8 cellular contexts compared by ENCODE assay signal in the genomic region with DNA sequence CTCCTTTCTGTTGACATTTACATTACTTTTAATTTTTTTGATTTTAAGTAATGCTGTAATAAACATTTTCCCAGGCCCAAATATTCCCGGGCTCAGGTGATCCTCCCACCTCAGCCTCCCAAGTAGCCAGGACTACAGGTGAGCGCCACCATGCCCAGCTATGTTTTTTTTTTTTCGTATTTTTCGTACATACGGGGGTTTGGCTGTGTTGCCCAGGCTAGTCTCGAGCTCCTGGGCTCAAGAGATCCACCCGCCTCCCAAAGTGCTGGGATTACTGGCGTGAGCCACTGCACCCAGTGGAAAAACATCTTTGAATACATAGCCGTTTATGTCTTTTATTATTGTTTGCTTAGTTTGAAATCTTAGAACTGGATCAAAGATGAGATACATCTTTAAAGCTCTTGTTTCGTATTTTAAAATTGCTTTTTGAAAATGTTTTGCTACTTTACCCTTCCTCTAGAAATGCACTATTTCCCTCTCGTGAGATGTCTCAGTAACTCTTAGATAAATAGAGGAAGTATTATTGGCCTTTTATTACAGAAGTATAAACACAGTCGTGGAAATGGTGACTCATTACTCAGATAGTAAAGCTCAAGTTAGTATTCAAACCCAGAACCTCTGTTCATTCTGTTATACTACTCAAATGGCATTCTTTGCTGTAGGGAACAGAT. TPM values are rescaled to one million over a fixed set of nuclear protein-coding genes. Genes with fewer than 3 reads are reported as not detected.
DNase-seq lines count a peak whose midpoint lies in the region; ATAC-seq and TF ChIP-seq lines count a peak whose summit lies in the region.

No MANE protein-coding gene starts in this region.

- H3K36me3 Mint-ChIP-seq in endodermal cell (ENCODE audit: low read depth): peaks cover 14% of the 10 kb centered on the region

- H3K4me3 ChIP-seq in GM12864 (ENCODE audit: low read depth, low read length) (peak overlapping the region; percentile 80), endodermal cell (ENCODE audit: low read length) (peak overlapping the region; percentile 100), neuron (ENCODE audit: low read length) (peak overlapping the region; percentile 98)

- H3K9ac ChIP-seq in endodermal cell (ENCODE audit: extremely low read depth, low read length, poor library complexity, severe bottlenecking): no peak overlapping the region

- peaks cover 9% of the 10 kb centered on the region for H3K9me3 ChIP-seq in endodermal cell (ENCODE audit: control insufficient read depth, low read length)
- peaks cover 5% of the 10 kb centered on the region for H3K9me3 ChIP-seq in neuron (ENCODE audit: low read length)

- TF ChIP-seq CTCF in 22Rv1 (IDR thresholded peaks at IDR 0.05) (no peak), GM12864 (IDR thresholded peaks at IDR 0.05; ENCODE audit: low read depth, low read length, missing control alignments) (no peak), endodermal cell (conservative IDR thresholded peaks at IDR 0.05) (no peak)

- H3K27me3 Mint-ChIP-seq in endodermal cell (ENCODE audit: insufficient read depth): peaks cover 21% of the 10 kb centered on the region

- H3K4me1 Mint-ChIP-seq in endodermal cell: peaks cover 24% of the 10 kb centered on the region

- DNase-seq in GM12864 (ENCODE audit: low read depth): no peak
- peak; percentile 66 for DNase-seq in RPMI7951 (ENCODE audit: low read depth)
- no peak for DNase-seq in endodermal cell
- no peak for DNase-seq in stimulated activated CD4-positive, alpha-beta T cell treated with anti-CD3 and anti-CD28 coated beads, Interleukin-4, amount 100 ng/mL, for 4 hours
- no peak for DNase-seq in hippocampal formation (lab: John Stamatoyannopoulos, UW)

- H3K4me1 ChIP-seq in endodermal cell (ENCODE audit: control insufficient read depth, insufficient read depth, low read length) (no peaks in the 10 kb centered on the region), neuron (ENCODE audit: insufficient read depth, low read length) (peaks cover 16% of the 10 kb centered on the region)

- H3K27me3 ChIP-seq in endodermal cell (ENCODE audit: control insufficient read depth, insufficient read depth, low read length, poor library complexity, severe bottlenecking): peaks cover 10% of the 10 kb centered on the region
- no peaks in the 10 kb centered on the region for H3K27me3 ChIP-seq in neuron (ENCODE audit: insufficient read depth, low read length)

- peaks cover 3% of the 10 kb centered on the region for H3K9me3 Mint-ChIP-seq in endodermal cell

- H3K4me3 Mint-ChIP-seq in endodermal cell: peak overlapping the region; percentile 95

- H3K27ac ChIP-seq in 22Rv1: peak overlapping the region; percentile 97
- no peak overlapping the region for H3K27ac ChIP-seq in endodermal cell (ENCODE audit: low read depth, low read length)

- no peak for ATAC-seq in GM21529 (IDR thresholded peaks at IDR 0.05; ENCODE audit: unreplicated experiment)

- no peak overlapping the region for H3K27ac Mint-ChIP-seq in endodermal cell

- WGBS in endodermal cell (ENCODE audit: insufficient coverage in 1 of 2, insufficient read length in 1 of 2), 2 experiments: 88 to 91% methylated on average over 8 to 12 of the region's 12 CpGs

- H3K36me3 ChIP-seq in endodermal cell (ENCODE audit: control insufficient read depth, insufficient read depth, low read length) (peaks cover 6% of the 10 kb centered on the region), neuron (ENCODE audit: insufficient read depth, low read length) (peaks cover 3% of the 10 kb centered on the region)

- H2AFZ ChIP-seq in neuron (ENCODE audit: low read depth, low read length): no peak overlapping the region

RNA-seq across cellular contexts. Expression of a gene that starts 2.4 kb away (rescaled TPM):
- 39.7 and 48.8 TPM in 2 replicates for total RNA-seq in RPMI7951 (2014; rRNA removed; shearing (Covaris generic))
- 10 to 100 TPM; 61.8 to 72.5 TPM for total RNA-seq in endodermal cell
- polyA plus RNA-seq in endodermal cell (2013, experiment 1 of 2): 42.4 TPM
- 53.4 TPM for polyA plus RNA-seq in endodermal cell (2013, experiment 2 of 2)
